ENCODE assay signal across 22 cellular contexts in genomic region chr17:39361064-39361463, GRCh38.
"Had no signal": no experiment of that assay in that cellular context is flagged by ENCODE, and none has a peak within 500 bp of the region (broad histone marks: within the 10 kb centered on the region; RNA-seq: fewer than 3 reads in every experiment).

No MANE protein-coding gene starts in this region.

- H3K27ac ChIP-seq: ascending aorta, body of pancreas had no signal

- H3K4me3 Mint-ChIP-seq: activated naive CD4-positive, alpha-beta T cell treated with anti-CD3 and anti-CD28 coated beads, Interleukin-2, amount 10 ng/mL, durations not matched to agents 7 days and 5 days; activated T-cell treated with anti-CD3 and anti-CD28 coated beads, Interleukin-2, amount 50 U/mL, for 72 hours; central memory CD8-positive, alpha-beta T cell; T-helper 1 cell treated with Interleukin-12 subunit alpha and Interleukin-12 subunit beta and Interleukin-4 antibody, amounts not matched to agents 30 μg/mL and 1 μg/mL, for 36 hours had no signal

- H3K27ac Mint-ChIP-seq: activated naive CD4-positive, alpha-beta T cell treated with anti-CD3 and anti-CD28 coated beads, Interleukin-2, amount 10 ng/mL, durations not matched to agents 7 days and 5 days; activated T-cell treated with anti-CD3 and anti-CD28 coated beads, Interleukin-2, amount 50 U/mL, for 72 hours; activated T-helper 2 cell treated with anti-CD3 and anti-CD28 coated beads, Interferon-gamma antibody, Interleukin-2, Interleukin-4, amounts not matched to agents 10 μg/mL and 5 μg/mL and 100 μg/mL, durations not matched to agents 14 hours and 24 hours and 36 hours; T-helper 1 cell treated with Interleukin-12 subunit alpha and Interleukin-12 subunit beta and Interleukin-4 antibody, amounts not matched to agents 30 μg/mL and 1 μg/mL, for 36 hours had no signal

- DNase-seq: activated CD4-positive, alpha-beta T cell treated with anti-CD3 and anti-CD28 coated beads for 48 hours; activated CD4-positive, alpha-beta T cell treated with anti-CD3 and anti-CD28 coated beads, Interleukin-2, amount 50 U/mL, for 4 hours; activated CD4-positive, CD25-positive, alpha-beta regulatory T cell treated with anti-CD3 and anti-CD28 coated beads, Interleukin-2, amount 50 U/mL, for 72 hours; activated CD8-positive, alpha-beta memory T cell treated with anti-CD3 and anti-CD28 coated beads for 24 hours; activated gamma-delta T cell treated with Interleukin-2 at 50 U/mL for 16 hours; activated naive CD4-positive, alpha-beta T cell treated with anti-CD3 and anti-CD28 coated beads, Interleukin-2, amount 10 ng/mL, durations not matched to agents 7 days and 5 days; activated T-cell treated with anti-CD3 and anti-CD28 coated beads, Interleukin-2, amount 50 U/mL, for 72 hours; body of pancreas; Kasumi-1; KBM-7; NCI-H1105 treated with DMSO at 0.1 percent for 48 hours; NCI-H146; NCI-H187 treated with DMSO at 0.1 percent for 48 hours; NCI-H2081 treated with DMSO at 0.1 percent for 48 hours; NCI-H446; NCI-H524; PC-3; SHP77 had no signal

- H3K9me3 ChIP-seq: ascending aorta, body of pancreas had no signal

- ATAC-seq: activated T-cell treated with anti-CD3 and anti-CD28 coated beads, Interleukin-2, amount 50 U/mL, for 72 hours; body of pancreas; PC-3 had no signal

- H3K27me3 ChIP-seq: ascending aorta, body of pancreas had no signal

- H3K36me3 Mint-ChIP-seq: activated naive CD4-positive, alpha-beta T cell treated with anti-CD3 and anti-CD28 coated beads, Interleukin-2, amount 10 ng/mL, durations not matched to agents 7 days and 5 days had no signal

- H3K27me3 Mint-ChIP-seq: activated naive CD4-positive, alpha-beta T cell treated with anti-CD3 and anti-CD28 coated beads, Interleukin-2, amount 10 ng/mL, durations not matched to agents 7 days and 5 days; central memory CD8-positive, alpha-beta T cell had no signal

- H3K9me3 Mint-ChIP-seq: activated naive CD4-positive, alpha-beta T cell treated with anti-CD3 and anti-CD28 coated beads, Interleukin-2, amount 10 ng/mL, durations not matched to agents 7 days and 5 days; activated T-cell treated with anti-CD3 and anti-CD28 coated beads, Interleukin-2, amount 50 U/mL, for 72 hours; activated T-helper 2 cell treated with anti-CD3 and anti-CD28 coated beads, Interferon-gamma antibody, Interleukin-2, Interleukin-4, amounts not matched to agents 10 μg/mL and 5 μg/mL and 100 μg/mL, durations not matched to agents 14 hours and 24 hours and 36 hours; central memory CD8-positive, alpha-beta T cell; T-helper 1 cell treated with Interleukin-12 subunit alpha and Interleukin-12 subunit beta and Interleukin-4 antibody, amounts not matched to agents 30 μg/mL and 1 μg/mL, for 36 hours had no signal

- H3K4me1 Mint-ChIP-seq: activated naive CD4-positive, alpha-beta T cell treated with anti-CD3 and anti-CD28 coated beads, Interleukin-2, amount 10 ng/mL, durations not matched to agents 7 days and 5 days had no signal

- H3K36me3 ChIP-seq: ascending aorta had no signal

- H3K4me3 ChIP-seq: ascending aorta, body of pancreas had no signal
